Comparison of ENCODE assay signal across 8 cellular contexts in the genomic region with DNA sequence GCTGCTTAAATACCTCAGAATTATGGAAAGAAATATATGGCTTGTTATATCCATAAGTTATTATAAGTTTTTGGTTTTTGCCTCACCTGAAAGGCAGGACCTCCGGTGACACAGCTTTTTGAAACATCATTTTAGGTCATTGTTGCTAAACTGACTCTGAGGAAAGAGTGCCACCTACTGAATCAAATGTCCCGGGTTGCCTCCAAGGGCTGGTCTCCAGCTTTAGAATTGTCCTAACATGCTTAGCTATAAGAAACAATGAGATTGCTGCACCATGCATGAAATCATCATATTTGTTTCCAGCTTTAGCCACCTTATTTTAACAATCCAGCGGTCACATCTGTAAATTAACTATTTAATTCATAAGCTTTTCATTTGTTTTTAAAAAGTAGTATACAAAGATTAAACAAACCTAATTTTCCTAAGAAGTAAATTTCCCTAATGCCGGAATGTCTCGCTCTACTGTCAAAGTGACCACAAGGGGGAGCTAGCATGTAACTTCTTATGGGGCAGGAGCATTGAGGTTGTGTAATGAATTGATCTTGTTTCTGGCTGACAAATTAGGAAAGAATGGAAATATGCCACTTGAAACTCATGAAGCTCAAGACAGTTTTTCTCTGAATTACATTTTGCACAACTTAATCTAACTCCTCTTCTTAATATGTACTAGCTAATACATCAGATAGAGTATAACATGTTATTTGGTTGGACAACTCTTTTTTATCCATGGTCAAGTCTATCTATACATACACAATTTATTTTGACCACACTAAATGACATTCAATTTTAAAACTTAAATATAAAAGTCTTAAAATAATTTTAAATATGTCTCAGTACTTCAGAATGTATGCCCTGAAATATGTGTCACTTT. TPM values are rescaled to one million over a fixed set of nuclear protein-coding genes. Genes with fewer than 3 reads are reported as not detected.
DNase-seq lines count a peak whose midpoint lies in the region; ATAC-seq and TF ChIP-seq lines count a peak whose summit lies in the region.

No MANE protein-coding gene starts in this region.

- ATAC-seq in HG03159 (IDR thresholded peaks at IDR 0.05; ENCODE audit: unreplicated experiment) (peak; percentile 61), HG03521 (IDR thresholded peaks at IDR 0.05; ENCODE audit: unreplicated experiment) (no peak), HG03520 (IDR thresholded peaks at IDR 0.05; ENCODE audit: unreplicated experiment) (no peak)

- peak overlapping the region in 4 of 5 experiments; percentile 22 to 48 (median 28) for H3K4me3 Mint-ChIP-seq in brain

- H3K36me3 Mint-ChIP-seq in brain = no peaks in the 10 kb centered on the region

- TF ChIP-seq CTCF in brain (conservative IDR thresholded peaks at IDR 0.05) = peak; percentile 84 to 93

- H3K4me1 Mint-ChIP-seq in brain = peaks cover 19% of the 10 kb centered on the region

- DNase-seq in stimulated activated CD4-positive, alpha-beta T cell treated with anti-CD3 and anti-CD28 coated beads, Interleukin-15, amount 100 ng/mL, for 24 hours = peak; percentile 20
- DNase-seq in stimulated activated CD4-positive, alpha-beta T cell treated with anti-CD3 and anti-CD28 coated beads, Interleukin-4, amount 100 ng/mL, for 4 hours = no peak
- DNase-seq in NCI-H524 (lab: John Stamatoyannopoulos, UW) (peak; percentile 44 to 72), left kidney (ENCODE audit: low read depth, low spot score) (peak; percentile 88)

- H3K9me3 Mint-ChIP-seq in brain = peaks cover 0 to under 1% (median 0%) of the 10 kb centered on the region in 5 experiments

- H3K27ac Mint-ChIP-seq in brain = no peak overlapping the region

- peaks cover 15% of the 10 kb centered on the region for H3K27me3 Mint-ChIP-seq in brain

RNA-seq across cellular contexts. Expression of gene PCDH17, which starts 6.7 kb away (rescaled TPM):
- 2.2 TPM for polyA plus RNA-seq in brain (ENCODE audit: insufficient read depth, low read depth, low replicate concordance)

Comparison
In these comparisons a context has a peak if more than half of its experiments do, and no peak if none do; other contexts are left out.
1. DNase-seq: peak in stimulated activated CD4-positive, alpha-beta T cell treated with anti-CD3 and anti-CD28 coated beads, Interleukin-15, amount 100 ng/mL, for 24 hours (single experiment), NCI-H524 (2 of 2) and left kidney (single experiment); none in stimulated activated CD4-positive, alpha-beta T cell treated with anti-CD3 and anti-CD28 coated beads, Interleukin-4, amount 100 ng/mL, for 4 hours (0 of 2).